ENCODE assay signal across 14 cellular contexts in genomic region chr15:39454189-39454986, GRCh38.
DNase-seq lines count a peak whose midpoint lies in the region; ATAC-seq and TF ChIP-seq lines count a peak whose summit lies in the region.
"Had no signal": no experiment of that assay in that cellular context is flagged by ENCODE, and none has a peak within 500 bp of the region (broad histone marks: within the 10 kb centered on the region; RNA-seq: fewer than 3 reads in every experiment).

No MANE protein-coding gene starts in this region.

- peak overlapping the region in 1 of 4 donors; percentile 33 for H3K27ac ChIP-seq in esophagus muscularis mucosa (replicated peaks in 1 of 4)
- H3K27ac ChIP-seq: parathyroid adenoma, testis had no signal

- peaks cover 0 to 21% (median 19%) of the 10 kb centered on the region in 4 donors for H3K4me1 ChIP-seq in esophagus muscularis mucosa
- peaks cover 16% of the 10 kb centered on the region for H3K4me1 ChIP-seq in mucosa of descending colon (ENCODE audit: low read depth)
- H3K4me1 ChIP-seq: parathyroid adenoma had no signal

- TF ChIP-seq POLR2A in NB4 (IDR thresholded peaks at IDR 0.05; ENCODE audit: extremely low read depth, insufficient read length) (no peak), esophagus muscularis mucosa (IDR thresholded peaks at IDR 0.05; ENCODE audit: low read depth) (no peak)

- DNase-seq in AG10803 (ENCODE audit: low read depth): peak; percentile 84
- peak; percentile 81 for DNase-seq in NB4 (ENCODE audit: low read depth)
- DNase-seq in esophagus muscularis mucosa (ENCODE audit: extremely low spot score): no peak
- DNase-seq in mucosa of descending colon: no peak
- no peak for DNase-seq in middle frontal gyrus (ENCODE audit: extremely low spot score, low spot score)
- DNase-seq in NCI-H2107 (lab: John Stamatoyannopoulos, UW): no peak
- no peak for DNase-seq in NCI-H2029 treated with DMSO at 0.1 percent for 48 hours (lab: John Stamatoyannopoulos, UW)
- DNase-seq: activated CD4-positive, CD25-positive, alpha-beta regulatory T cell; activated T-cell treated with anti-CD3 and anti-CD28 coated beads, Interleukin-2, amount 50 U/mL, for 1 hour; NCI-H1930; testis had no signal

- WGBS in esophagus muscularis mucosa: 71% methylated on average over 5 of the region's 5 CpGs

- intact Hi-C loops in esophagus muscularis mucosa (cut with DNase I) (no loop called here), mucosa of descending colon (cut with DNase I, micrococcal nuclease) (no loop called here)

- H3K4me3 ChIP-seq in AG10803 (ENCODE audit: low read length) (no peak overlapping the region), NB4 (ENCODE audit: low read depth, low read length) (no peak overlapping the region), esophagus muscularis mucosa (no peak overlapping the region), mucosa of descending colon (no peak overlapping the region)
- H3K4me3 ChIP-seq: testis had no signal

- no peaks in the 10 kb centered on the region for H3K27me3 ChIP-seq in esophagus muscularis mucosa
- H3K27me3 ChIP-seq: testis had no signal

- no peak for TF ChIP-seq CTCF in AG10803 (conservative IDR thresholded peaks at IDR 0.05; ENCODE audit: low read length)
- no peak for TF ChIP-seq CTCF in NB4 (IDR thresholded peaks at IDR 0.05; ENCODE audit: low read depth, low read length)
- no peak for TF ChIP-seq CTCF in esophagus muscularis mucosa (IDR thresholded peaks at IDR 0.05)
- no peak for TF ChIP-seq CTCF in mucosa of descending colon (IDR thresholded peaks at IDR 0.05)

- H3K36me3 ChIP-seq in esophagus muscularis mucosa (no peaks in the 10 kb centered on the region), mucosa of descending colon (ENCODE audit: low read depth) (no peaks in the 10 kb centered on the region)

- H3K9me3 ChIP-seq in esophagus muscularis mucosa (no peaks in the 10 kb centered on the region), mucosa of descending colon (no peaks in the 10 kb centered on the region)
- H3K9me3 ChIP-seq: testis had no signal

- ATAC-seq in mucosa of descending colon (peak; percentile 17), GM18519 (IDR thresholded peaks at IDR 0.05; ENCODE audit: low FRiP score, unreplicated experiment) (no peak)
- ATAC-seq: left lobe of liver had no signal

- TF ChIP-seq EP300 in esophagus muscularis mucosa (IDR thresholded peaks at IDR 0.05): peak; percentile 35

Comparison
In these comparisons a context has a peak if more than half of its experiments do, and no peak if none do; other contexts are left out.
1. DNase-seq: peak in AG10803 (single experiment) and NB4 (single experiment); none in esophagus muscularis mucosa (single experiment), mucosa of descending colon (0 of 3), middle frontal gyrus (single experiment), NCI-H2107 (single experiment) and NCI-H2029 treated with DMSO at 0.1 percent for 48 hours (single experiment).